9 cellular contexts compared by ENCODE assay signal in genomic region chr11:57310630-57311086, GRCh38. TPM values are rescaled to one million over a fixed set of nuclear protein-coding genes. Genes with fewer than 3 reads are reported as not detected.
DNase-seq lines count a peak whose midpoint lies in the region; ATAC-seq and TF ChIP-seq lines count a peak whose summit lies in the region.
"Had no signal": no experiment of that assay in that cellular context is flagged by ENCODE, and none has a peak within 500 bp of the region (broad histone marks: within the 10 kb centered on the region; RNA-seq: fewer than 3 reads in every experiment).

No MANE protein-coding gene starts in this region.

- 12 to 59% methylated on average over 6 of the region's 6 CpGs for WGBS in sigmoid colon, 2 donors

- in situ Hi-C loops in HAP-1 (cut with MboI; ENCODE audit: low sequenced_read_pairs): no loop called here

- H3K36me3 ChIP-seq in HAP-1 (replicated peaks): peaks cover 78% of the 10 kb centered on the region
- peaks cover 20 to 46% (median 25%) of the 10 kb centered on the region in 4 donors for H3K36me3 ChIP-seq in sigmoid colon

- DNase-seq in HAP-1 (ENCODE audit: low spot score in 2 of 2) (no peak), fibroblast of pulmonary artery (ENCODE audit: low read depth) (peak; percentile 65), sigmoid colon (no peak), KG1 (lab: John Stamatoyannopoulos, UW) (no peak)
- no peak for DNase-seq in stimulated activated CD4-positive, alpha-beta T cell treated with anti-CD3 and anti-CD28 coated beads, Interleukin-4, amount 100 ng/mL, for 4 hours

- peak overlapping the region; percentile 72 to 91 (median 87) for H3K27ac ChIP-seq in sigmoid colon

- H3K4me1 ChIP-seq in HAP-1 (peaks cover 8% of the 10 kb centered on the region; the same call in 1 of the 2 replicates), sigmoid colon (peaks cover 0 to 53% (median 45%) of the 10 kb centered on the region in 4 donors)

- no peak for TF ChIP-seq EP300 in sigmoid colon (IDR thresholded peaks at IDR 0.05)

- intact Hi-C loops in sigmoid colon (cut with DNase I): no loop called here

- no peak for TF ChIP-seq POLR2A in sigmoid colon (IDR thresholded peaks at IDR 0.05)

- H3K27me3 ChIP-seq in HAP-1 (ENCODE audit: low read depth) (no peaks in the 10 kb centered on the region), sigmoid colon (no peaks in the 10 kb centered on the region)

- H3K4me3 ChIP-seq in HAP-1 (peak overlapping the region; percentile 32), fibroblast of pulmonary artery (replicated peaks; ENCODE audit: low read depth, low read length) (peak overlapping the region; percentile 59), sigmoid colon (peak overlapping the region; percentile 37 to 53 (median 44))

- no peaks in the 10 kb centered on the region for H3K9me3 ChIP-seq in HAP-1
- no peaks in the 10 kb centered on the region for H3K9me3 ChIP-seq in sigmoid colon

- TF ChIP-seq CTCF in fibroblast of pulmonary artery (IDR thresholded peaks at IDR 0.05; ENCODE audit: low read length, missing control alignments) (no peak), sigmoid colon (IDR thresholded peaks at IDR 0.05) (no peak)

- ATAC-seq in HG03565 (IDR thresholded peaks at IDR 0.05; ENCODE audit: unreplicated experiment): no peak

TF ChIP-seq in PFSK-1, 5 proteins besides CTCF, POLR2A, EP300 and RAD21:
- no peak for TF ChIP-seq TAF1 (IDR thresholded peaks at IDR 0.05; ENCODE audit: borderline replicate concordance, insufficient read depth, low read length)
- TF ChIP-seq FOXP2 (optimal IDR thresholded peaks at IDR 0.05; ENCODE audit: borderline replicate concordance, extremely low read depth, extremely low read length, insufficient read depth): peak; percentile 32
- TF ChIP-seq REST (IDR thresholded peaks at IDR 0.05; ENCODE audit: insufficient read depth in 1 of 2, low read depth in 2 of 2, low read length in 2 of 2): no peak; a peak in 1 of 4 replicates
TF ChIP-seq in PFSK-1: peak in this region for 1.

RNA-seq across cellular contexts. Expression of gene TNKS1BP1, which starts 14.1 kb away (rescaled TPM):
- 127 TPM for polyA plus RNA-seq in PFSK-1 (2012; ENCODE audit: insufficient read length, low read depth)
- total RNA-seq in sigmoid colon: 10 to 100 TPM; 26.4 to 51.2 (median 37.8) TPM
- polyA plus RNA-seq in sigmoid colon: 100 to 1,000 TPM in 1 of 3 donors, 10 to 100 TPM in 2; 43.8 to 133 (median 68.4) TPM

RNA-seq across cellular contexts. Expression of gene SSRP1, which starts 25.0 kb away (rescaled TPM):
- 268 TPM for polyA plus RNA-seq in PFSK-1 (2012; ENCODE audit: insufficient read length, low read depth)
- 10 to 100 TPM; 51.4 to 61.1 (median 56.5) TPM for total RNA-seq in sigmoid colon
- 10 to 100 TPM; 30.5 to 91.3 (median 39.6) TPM for polyA plus RNA-seq in sigmoid colon

RNA-seq across cellular contexts. Expression of gene P2RX3, which starts 27.5 kb away (rescaled TPM):
- polyA plus RNA-seq in PFSK-1 (2012; ENCODE audit: insufficient read length, low read depth): not detected
- under 1 TPM in 1 of 4 donors, not detected in 3; 0.36 TPM for total RNA-seq in sigmoid colon
- under 1 TPM in 1 of 3 donors, not detected in 2; 0.07 TPM for polyA plus RNA-seq in sigmoid colon
- total RNA-seq: lung microvascular endothelial cell had no signal
- polyA plus RNA-seq: IgD-negative memory B cell had no signal
